Comparison of ENCODE assay signal across 8 cellular contexts in the genomic region with DNA sequence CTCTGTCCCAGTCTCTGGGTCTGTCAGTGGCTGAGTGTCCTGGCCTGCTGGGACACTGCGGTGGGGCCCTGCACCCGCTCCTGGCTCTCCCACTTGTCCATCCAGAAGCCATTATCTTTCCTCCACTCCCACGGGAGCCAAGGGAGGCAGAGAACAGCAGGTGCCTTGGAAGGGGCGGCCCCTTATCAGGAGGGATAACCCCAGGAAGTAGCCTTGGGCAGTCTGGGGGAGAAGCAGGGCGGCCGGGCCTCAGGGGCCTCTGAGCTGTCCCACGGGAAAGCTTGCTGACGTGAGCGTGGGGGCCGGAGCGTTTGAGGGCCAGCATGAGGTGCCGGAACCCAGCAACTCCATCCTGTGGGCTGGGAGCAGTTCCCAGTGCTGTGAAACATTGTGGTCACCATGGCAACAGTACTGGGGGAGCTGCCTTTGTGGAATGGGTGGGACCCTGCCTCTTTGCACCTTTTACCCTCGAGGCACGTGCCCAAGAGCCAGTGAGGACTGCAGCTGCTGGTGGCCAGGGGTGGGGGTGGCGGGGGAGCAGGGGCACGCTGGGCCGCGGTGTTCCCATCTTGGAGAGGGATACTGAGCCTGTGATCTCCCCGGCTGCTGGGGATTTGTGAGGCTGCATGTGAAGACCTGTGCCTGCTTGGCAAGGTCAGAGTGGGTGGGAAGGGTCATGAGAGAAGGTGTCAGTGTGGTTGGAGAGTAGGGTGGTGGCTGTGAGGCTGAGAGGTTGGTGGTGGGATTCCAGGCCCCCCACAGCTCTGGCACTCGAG. TPM values are rescaled to one million over a fixed set of nuclear protein-coding genes. Genes with fewer than 3 reads are reported as not detected.
A peak's percentile ranks its signal among the peaks of the same experiment; 100 is the strongest.
DNase-seq lines count a peak whose midpoint lies in the region; TF ChIP-seq lines count a peak whose summit lies in the region.

No MANE protein-coding gene starts in this region.

- H3K4me3 ChIP-seq in AG09309 (ENCODE audit: control insufficient read depth, low read depth, low read length) = no peak overlapping the region

- no peak for TF ChIP-seq CTCF in AG09309 (IDR thresholded peaks at IDR 0.05; ENCODE audit: control insufficient read depth, insufficient read depth, low read depth, low read length, missing control alignments)

- DNase-seq in AG09309 (ENCODE audit: low read depth) (peak; percentile 48), HPDE6-E6E7 (ENCODE audit: extremely low spot score) (peak; percentile 39), dermis microvascular lymphatic vessel endothelial cell (ENCODE audit: low read depth in 2 of 2) (peak; percentile 17 to 35), myocyte (ENCODE audit: low read depth) (peak; percentile 28), NCI-H1930 (lab: John Stamatoyannopoulos, UW) (no peak), NCI-H2171 (lab: John Stamatoyannopoulos, UW) (no peak), MV-4-11 (lab: John Stamatoyannopoulos, UW) (no peak), SHP77 (lab: John Stamatoyannopoulos, UW) (no peak)

RNA-seq across cellular contexts. Expression of gene KLHL26, which starts 20.9 kb away (rescaled TPM):
- total RNA-seq in dermis microvascular lymphatic vessel endothelial cell (1.4 and 2.9 TPM in 2 replicates), myocyte (3.5 and 3.9 TPM in 2 replicates)
- polyA plus RNA-seq in myocyte (2012) = 9.1 TPM

RNA-seq across cellular contexts. Expression of gene CRTC1, which starts 25.7 kb away (rescaled TPM):
- total RNA-seq in dermis microvascular lymphatic vessel endothelial cell (0.64 and 1.1 TPM in 2 replicates), myocyte (2.8 and 3.3 TPM in 2 replicates)
- polyA plus RNA-seq in myocyte (2012) = 18.6 TPM

RNA-seq across cellular contexts. Expression of gene TMEM59L, which starts 45.1 kb away (rescaled TPM):
- total RNA-seq in dermis microvascular lymphatic vessel endothelial cell = under 0.01 TPM in 1 of 2 replicates, not detected in the other
- total RNA-seq in myocyte = 0.64 TPM in 1 of 2 replicates, not detected in the other
- 19.2 TPM for polyA plus RNA-seq in myocyte (2012)

RNA-seq across cellular contexts. Expression of gene CRLF1, which starts 51.2 kb away (rescaled TPM):
- total RNA-seq in dermis microvascular lymphatic vessel endothelial cell (0.13 TPM in 1 of 2 replicates, not detected in the other), myocyte (0.11 TPM in 1 of 2 replicates, not detected in the other)
- 195 TPM for polyA plus RNA-seq in myocyte (2012)

Comparison
In these comparisons a context has a peak if more than half of its experiments do, and no peak if none do; other contexts are left out.
1. DNase-seq: peak in AG09309 (single experiment), HPDE6-E6E7 (single experiment), dermis microvascular lymphatic vessel endothelial cell (2 of 2) and myocyte (single experiment); none in NCI-H1930 (0 of 2), NCI-H2171 (single experiment), MV-4-11 (single experiment) and SHP77 (0 of 2).